ENCODE assay signal across 1 cellular context in genomic region chr20:14312001-14312400, GRCh38.
TF ChIP-seq lines count a peak whose summit lies in the region.

No MANE protein-coding gene starts in this region.

TF ChIP-seq in GM23338, 12 proteins besides CTCF, POLR2A, EP300 and RAD21 (continued from another document):
- no peak for TF ChIP-seq ZNF462 (CRISPR knock-in tag; IDR thresholded peaks at IDR 0.05)
- TF ChIP-seq REST (IDR thresholded peaks at IDR 0.05; ENCODE audit: unreplicated experiment), result no peak
- TF ChIP-seq ETS1 (IDR thresholded peaks at IDR 0.05), result no peak
- no peak for TF ChIP-seq ZNF331 (CRISPR knock-in tag; IDR thresholded peaks at IDR 0.05; ENCODE audit: low read depth)
- TF ChIP-seq ZNF114 (CRISPR knock-in tag; IDR thresholded peaks at IDR 0.05), result no peak
